1 cellular context compared by ENCODE assay signal in the genomic region with DNA sequence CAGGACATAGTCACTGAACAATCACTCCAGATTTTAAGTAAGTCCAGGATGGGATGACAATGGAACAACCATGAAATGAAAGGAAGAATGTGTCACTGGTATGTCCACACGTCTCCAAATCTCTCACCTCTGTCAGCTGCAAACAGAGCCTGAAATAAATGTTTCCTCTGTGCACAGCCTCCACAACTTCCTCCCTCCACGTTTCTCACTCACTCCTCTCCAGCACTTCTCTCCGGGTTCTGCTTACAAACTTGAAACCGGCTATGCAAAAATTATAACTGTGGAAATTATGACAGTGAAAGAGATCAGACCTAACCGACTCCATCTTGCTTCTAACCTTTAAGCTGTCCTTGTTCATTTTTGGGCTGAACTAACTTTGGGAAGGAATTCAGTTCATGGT.
TF ChIP-seq lines count a peak whose summit lies in the region.

No MANE protein-coding gene starts in this region.

TF ChIP-seq in IMR-90, 13 proteins besides CTCF, POLR2A, EP300 and RAD21 (continued from another document):
- TF ChIP-seq USF2 (IDR thresholded peaks at IDR 0.05; ENCODE audit: low read depth, low read length) (no peak), SMC3 (IDR thresholded peaks at IDR 0.05; ENCODE audit: low read depth, low read length) (no peak), MXI1 (IDR thresholded peaks at IDR 0.05; ENCODE audit: borderline replicate concordance, low read depth, low read length) (no peak)
